ENCODE assay signal across 10 cellular contexts in the genomic region with DNA sequence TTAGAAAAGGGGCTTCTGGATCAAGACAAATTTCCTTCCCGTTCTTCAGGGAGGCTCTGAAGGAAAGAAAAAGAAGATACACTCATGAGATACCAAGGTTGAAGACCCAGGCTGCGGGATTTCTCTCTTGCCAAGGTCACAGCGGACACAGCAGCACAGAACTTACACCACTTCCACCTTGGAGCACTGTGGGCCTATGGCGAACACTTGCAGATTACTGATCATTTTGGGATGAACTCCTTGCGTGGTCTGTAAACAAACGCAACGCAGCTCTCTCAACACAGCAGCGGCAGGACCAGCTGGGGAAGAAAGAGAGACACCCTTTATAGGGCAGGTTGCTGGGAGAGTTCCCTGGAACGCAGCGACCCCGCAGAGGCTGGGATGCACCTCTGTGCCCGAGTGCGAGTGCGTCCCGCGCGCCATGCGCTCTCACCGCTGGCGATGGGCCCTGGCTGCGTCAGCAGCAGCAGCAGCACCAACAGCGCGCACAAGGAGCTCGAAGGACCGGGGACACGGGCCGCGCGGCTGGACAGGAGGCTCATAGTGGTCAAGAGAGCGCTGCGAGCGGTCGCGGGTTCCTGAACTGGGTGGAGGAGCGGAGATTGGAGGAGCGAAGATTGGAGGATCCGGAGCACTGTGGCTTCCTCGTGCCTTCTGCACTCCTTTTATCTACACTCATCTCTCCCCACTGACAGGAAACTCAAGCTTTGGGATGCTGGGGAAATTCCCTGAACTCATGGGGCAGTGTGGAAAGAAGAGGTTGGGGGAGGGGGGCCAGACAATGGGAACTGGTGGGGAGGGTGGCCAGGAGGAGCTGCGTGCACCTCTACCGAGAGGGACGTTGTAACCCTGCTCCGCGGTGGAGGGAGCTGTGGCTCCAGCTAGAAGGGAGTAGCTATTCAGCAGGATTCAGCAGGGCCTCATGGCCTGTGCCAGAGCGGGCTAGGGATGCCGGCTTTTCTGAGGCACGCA. TPM values are rescaled to one million over a fixed set of nuclear protein-coding genes. Genes with fewer than 3 reads are reported as not detected.
DNase-seq lines count a peak whose midpoint lies in the region; ATAC-seq, FAIRE-seq and TF ChIP-seq lines count a peak whose summit lies in the region.
"Had no signal": no experiment of that assay in that cellular context is flagged by ENCODE, and none has a peak within 500 bp of the region (broad histone marks: within the 10 kb centered on the region; RNA-seq: fewer than 3 reads in every experiment).

A gene (minus strand): TSS at position 638 of the 972 bp plus-strand sequence. CDS start 96 bp downstream, at position 542.

- FAIRE-seq in astrocyte (lab: Jason Lieb, UNC): no peak

- no peak within 1 kb of the TSS for H4K91ac ChIP-seq in neuronal stem cell (ENCODE audit: low read depth, low read length, poor library complexity)

- no peak within 1 kb of the TSS for H3K27ac Mint-ChIP-seq in astrocyte (ENCODE audit: unreplicated experiment)
- H3K27ac Mint-ChIP-seq: activated CD4-positive, alpha-beta T cell treated with anti-CD3 and anti-CD28 coated beads, Interleukin-2, amount 10 ng/mL, durations not matched to agents 7 days and 5 days had no signal

- intact Hi-C loops in cardiac septum (cut with DNase I): no loop called here
- intact Hi-C loops in prostate gland (cut with DNase I): no loop called here

- no peak within 1 kb of the TSS for H3K23ac ChIP-seq in neuronal stem cell (ENCODE audit: low read depth, low read length, poor library complexity)

- no peak within 1 kb of the TSS for H2BK5ac ChIP-seq in neuronal stem cell (ENCODE audit: low read length)

- H3K4me3 ChIP-seq in astrocyte (ENCODE audit: insufficient read depth, low read depth, low read length) (peak within 1 kb of the TSS; percentile 53), neuronal stem cell (ENCODE audit: low read length in 2 of 2) (peak within 1 kb of the TSS in 1 of 2 donors; percentile 75), prostate gland (no peak within 1 kb of the TSS)

- no peaks in the 10 kb centered on the region for H3K79me1 ChIP-seq in neuronal stem cell (ENCODE audit: low read depth, low read length)

- peak within 1 kb of the TSS; percentile 52 for H2BK15ac ChIP-seq in neuronal stem cell (ENCODE audit: low read length)

- H3K14ac ChIP-seq in neuronal stem cell (ENCODE audit: low read length): peak within 1 kb of the TSS; percentile 22

- H2AFZ ChIP-seq in astrocyte (ENCODE audit: low read depth, low read length) (peak within 1 kb of the TSS; percentile 91), neuronal stem cell (ENCODE audit: low read length) (peak within 1 kb of the TSS; percentile 68)

- no peaks in the 10 kb centered on the region for H3K36me3 Mint-ChIP-seq in astrocyte (ENCODE audit: low read depth, unreplicated experiment)

- H2BK120ac ChIP-seq in neuronal stem cell (ENCODE audit: low read depth, low read length): peak within 1 kb of the TSS; percentile 42

- no CpG with 5 or more reads among the region's 46 CpGs for WGBS in neuronal stem cell (ENCODE audit: extremely low coverage in 2 of 2, insufficient read length in 2 of 2, insufficient replicate concordance in 1 of 2), 2 donors
- 9% methylated on average over 46 of the region's 46 CpGs for WGBS in prostate gland

- peak within 1 kb of the TSS; percentile 94 for H3K18ac ChIP-seq in neuronal stem cell (ENCODE audit: low read length)

- no peak within 1 kb of the TSS for H2AK5ac ChIP-seq in neuronal stem cell (ENCODE audit: low read depth, low read length)

- peak within 1 kb of the TSS; percentile 45 for H3K4me3 Mint-ChIP-seq in astrocyte (ENCODE audit: unreplicated experiment)
- H3K4me3 Mint-ChIP-seq: activated CD4-positive, alpha-beta T cell treated with anti-CD3 and anti-CD28 coated beads, Interleukin-2, amount 10 ng/mL, durations not matched to agents 7 days and 5 days had no signal

- no peaks in the 10 kb centered on the region for H3K79me2 ChIP-seq in astrocyte (ENCODE audit: insufficient read depth, low read length)

- H3K4ac ChIP-seq in neuronal stem cell (ENCODE audit: low read length): peak within 1 kb of the TSS; percentile 53

- H3K9ac ChIP-seq in astrocyte (ENCODE audit: low read length) (peak within 1 kb of the TSS; percentile 45), neuronal stem cell (ENCODE audit: low read depth, low read length, poor library complexity) (peak within 1 kb of the TSS; percentile 51)

- no peaks in the 10 kb centered on the region for H3K9me3 ChIP-seq in astrocyte (ENCODE audit: insufficient read depth, low read depth, low read length)
- no peaks in the 10 kb centered on the region for H3K9me3 ChIP-seq in neuronal stem cell (replicated peaks in 1 of 2; ENCODE audit: control insufficient read depth in 2 of 2, insufficient read depth in 1 of 2, low read depth in 1 of 2, low read length in 2 of 2)
- H3K9me3 ChIP-seq in prostate gland: no peaks in the 10 kb centered on the region
- H3K9me3 ChIP-seq: Caco-2 had no signal

- peaks cover 11% of the 10 kb centered on the region for H3K4me1 ChIP-seq in astrocyte (ENCODE audit: insufficient read depth, low read length)
- peaks cover 0 to 4% of the 10 kb centered on the region in 2 donors for H3K4me1 ChIP-seq in neuronal stem cell (ENCODE audit: control insufficient read depth in 2 of 2, insufficient read depth in 1 of 2, low read depth in 1 of 2, low read length in 2 of 2)
- no peaks in the 10 kb centered on the region for H3K4me1 ChIP-seq in prostate gland (replicated peaks)

- no peak for TF ChIP-seq POLR2A in prostate gland (IDR thresholded peaks at IDR 0.05)

- peak within 1 kb of the TSS; percentile 94 for H3K4me2 ChIP-seq in astrocyte (ENCODE audit: low read length)
- H3K4me2 ChIP-seq in neuronal stem cell (ENCODE audit: insufficient read depth, low read length, poor library complexity, severe bottlenecking): peak within 1 kb of the TSS; percentile 59

- H2BK12ac ChIP-seq in neuronal stem cell (ENCODE audit: low read length): peak within 1 kb of the TSS; percentile 68

- H3K4me1 Mint-ChIP-seq in astrocyte (ENCODE audit: low read depth, unreplicated experiment): no peaks in the 10 kb centered on the region
- H3K4me1 Mint-ChIP-seq: activated CD4-positive, alpha-beta T cell treated with anti-CD3 and anti-CD28 coated beads, Interleukin-2, amount 10 ng/mL, durations not matched to agents 7 days and 5 days had no signal

- H3K27me3 ChIP-seq in astrocyte (ENCODE audit: insufficient read depth, low read length): peaks cover 8% of the 10 kb centered on the region
- peaks cover 0 to 6% (median 0%) of the 10 kb centered on the region in 3 experiments for H3K27me3 ChIP-seq in neuronal stem cell (ENCODE audit: control insufficient read depth in 3 of 3, insufficient read depth in 3 of 3, low read depth in 1 of 3, low read length in 3 of 3)
- no peaks in the 10 kb centered on the region for H3K27me3 ChIP-seq in prostate gland (replicated peaks; ENCODE audit: insufficient read depth)

- H3K36me3 ChIP-seq in astrocyte (ENCODE audit: insufficient read depth, low read length) (no peaks in the 10 kb centered on the region), neuronal stem cell (replicated peaks in 1 of 2; ENCODE audit: control insufficient read depth in 2 of 2, insufficient read depth in 2 of 2, low read length in 2 of 2) (no peaks in the 10 kb centered on the region), prostate gland (no peaks in the 10 kb centered on the region)

- no peaks in the 10 kb centered on the region for H4K20me1 ChIP-seq in astrocyte (ENCODE audit: insufficient read depth, low read length)

- peak within 1 kb of the TSS; percentile 77 for H4K8ac ChIP-seq in neuronal stem cell (ENCODE audit: low read depth, low read length)

- peaks cover 10% of the 10 kb centered on the region for H3K27me3 Mint-ChIP-seq in astrocyte (ENCODE audit: low read depth, unreplicated experiment)

- TF ChIP-seq CTCF in astrocyte (IDR thresholded peaks at IDR 0.05; ENCODE audit: insufficient read depth, low read depth, low read length) (no peak), prostate gland (IDR thresholded peaks at IDR 0.05) (no peak)

- ATAC-seq in HG02763 (IDR thresholded peaks at IDR 0.05; ENCODE audit: unreplicated experiment): no peak
- ATAC-seq in HG03565 (IDR thresholded peaks at IDR 0.05; ENCODE audit: unreplicated experiment): no peak

- DNase-seq in Ammon's horn (ENCODE audit: low spot score): peak; percentile 22
- DNase-seq in astrocyte (ENCODE audit: low read depth): peak; percentile 39
- DNase-seq in cardiac septum (ENCODE audit: low spot score): peak; percentile 78
- peak; percentile 26 for DNase-seq in neuronal stem cell (ENCODE audit: low spot score)
- no peak for DNase-seq in GOT3 (lab: John Stamatoyannopoulos, UW)
- no peak for DNase-seq in prostate gland (ENCODE audit: low spot score)
- DNase-seq: activated CD4-positive, alpha-beta T cell treated with anti-CD3 and anti-CD28 coated beads, Interleukin-2, amount 10 ng/mL, durations not matched to agents 7 days and 5 days; Caco-2 had no signal

- H3K27ac ChIP-seq in astrocyte (ENCODE audit: low read depth, low read length) (no peak within 1 kb of the TSS), neuronal stem cell (replicated peaks; ENCODE audit: low read length) (no peak within 1 kb of the TSS), prostate gland (no peak within 1 kb of the TSS)

- H3K9me3 Mint-ChIP-seq in astrocyte (ENCODE audit: unreplicated experiment): peaks cover 5% of the 10 kb centered on the region
- H3K9me3 Mint-ChIP-seq: activated CD4-positive, alpha-beta T cell treated with anti-CD3 and anti-CD28 coated beads, Interleukin-2, amount 10 ng/mL, durations not matched to agents 7 days and 5 days had no signal

RNA-seq across cellular contexts. Expression of the gene that starts here (rescaled TPM):
- total RNA-seq in astrocyte (0.61 and 0.99 TPM in 2 replicates), cardiac septum (0.16 TPM), prostate gland (under 1 TPM; 0.14 to 0.57 TPM)
- 0.22 TPM for polyA plus RNA-seq in neuronal stem cell (2013, experiment 1 of 2)
- polyA plus RNA-seq in neuronal stem cell (2013, experiment 2 of 2): 0.17 TPM
- total RNA-seq: activated CD4-positive, alpha-beta T cell treated with anti-CD3 and anti-CD28 coated beads, Interleukin-2, amount 10 ng/mL, durations not matched to agents 7 days and 5 days; Caco-2 had no signal

Comparison
In these comparisons a context has a peak if more than half of its experiments do, and no peak if none do; other contexts are left out.
1. Peak in DNase-seq, H3K4me3 ChIP-seq, H3K9ac ChIP-seq and H3K4me2 ChIP-seq in astrocyte; RNA of the gene not detected or under 1 TPM.
2. Peak in DNase-seq in cardiac septum; RNA of the gene not detected or under 1 TPM.
3. DNase-seq: peak in Ammon's horn (single experiment) and neuronal stem cell (single experiment); none in GOT3 (single experiment) and prostate gland (single experiment).